In genomic region chr2:126756125-126756524, GRCh38 we compare ENCODE assay signal across 2 cellular contexts.
TF ChIP-seq lines count a peak whose summit lies in the region.

No MANE protein-coding gene starts in this region.

TF ChIP-seq in K562, 482 proteins besides CTCF, POLR2A, EP300 and RAD21 (continued from another document):
- TF ChIP-seq ETS1 (conservative IDR thresholded peaks at IDR 0.05; ENCODE audit: control insufficient read depth, low read depth, low read length) (no peak), CBX3 (IDR thresholded peaks at IDR 0.05; ENCODE audit: borderline replicate concordance in 1 of 2, low read length in 2 of 2) (no peak), CEBPG (CRISPR knock-in tag; IDR thresholded peaks at IDR 0.05) (no peak), CEBPG (tag; conservative IDR thresholded peaks at IDR 0.05 in 1 of 2, IDR thresholded peaks at IDR 0.05 in 1 of 2) (no peak)
TF ChIP-seq in K562: peak in this region for 1.

TF ChIP-seq in WTC11, 78 proteins besides CTCF, POLR2A, EP300 and RAD21 (continued from another document):
- TF ChIP-seq ZMAT4 (CRISPR knock-in tag; IDR thresholded peaks at IDR 0.05): no peak
- TF ChIP-seq ZNF232 (CRISPR knock-in tag; IDR thresholded peaks at IDR 0.05): no peak
- no peak for TF ChIP-seq IRF2 (CRISPR knock-in tag; IDR thresholded peaks at IDR 0.05; ENCODE audit: borderline replicate concordance, low read depth)
- TF ChIP-seq NFATC4 (CRISPR knock-in tag; IDR thresholded peaks at IDR 0.05): no peak
- TF ChIP-seq ZNF317 (CRISPR knock-in tag; IDR thresholded peaks at IDR 0.05; ENCODE audit: borderline replicate concordance, low read depth): no peak
TF ChIP-seq in WTC11: peak in this region for 0.
